In the genomic region with DNA sequence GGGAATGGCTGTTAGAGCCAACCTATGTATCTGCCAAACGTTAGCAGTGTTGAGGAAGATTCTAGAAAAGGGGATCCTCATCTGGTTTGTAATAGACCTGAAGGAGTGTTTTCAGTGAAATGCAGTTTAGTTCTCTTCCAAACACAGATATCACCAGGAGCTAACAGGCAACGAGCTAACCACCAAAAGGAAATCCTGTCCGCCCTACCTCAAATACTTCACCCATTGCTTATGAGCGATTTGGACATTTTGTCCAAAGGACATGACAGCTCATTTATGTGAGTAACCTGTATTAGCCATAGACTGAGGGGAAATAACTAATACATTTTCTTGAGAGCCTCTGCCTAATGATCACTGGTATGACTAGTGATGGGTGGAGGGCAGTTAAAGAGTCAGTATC, we compare ENCODE assay signal across 1 cellular context.
TF ChIP-seq lines count a peak whose summit lies in the region.

No MANE protein-coding gene starts in this region.

TF ChIP-seq in HepG2, 621 proteins besides CTCF, POLR2A, EP300 and RAD21 (continued from another document):
- 0 out of 2 replicates have a peak, but pooled peaks have one; percentile 20 for TF ChIP-seq JUN (CRISPR knock-in tag; IDR thresholded peaks at IDR 0.05)
- TF ChIP-seq, protein P1, sequence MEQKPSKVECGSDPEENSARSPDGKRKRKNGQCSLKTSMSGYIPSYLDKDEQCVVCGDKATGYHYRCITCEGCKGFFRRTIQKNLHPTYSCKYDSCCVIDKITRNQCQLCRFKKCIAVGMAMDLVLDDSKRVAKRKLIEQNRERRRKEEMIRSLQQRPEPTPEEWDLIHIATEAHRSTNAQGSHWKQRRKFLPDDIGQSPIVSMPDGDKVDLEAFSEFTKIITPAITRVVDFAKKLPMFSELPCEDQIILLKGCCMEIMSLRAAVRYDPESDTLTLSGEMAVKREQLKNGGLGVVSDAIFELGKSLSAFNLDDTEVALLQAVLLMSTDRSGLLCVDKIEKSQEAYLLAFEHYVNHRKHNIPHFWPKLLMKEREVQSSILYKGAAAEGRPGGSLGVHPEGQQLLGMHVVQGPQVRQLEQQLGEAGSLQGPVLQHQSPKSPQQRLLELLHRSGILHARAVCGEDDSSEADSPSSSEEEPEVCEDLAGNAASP (CRISPR knock-in tag; IDR thresholded peaks at IDR 0.05; ENCODE audit: borderline replicate concordance) = no peak
- no peak for TF ChIP-seq ZNF501 (CRISPR knock-in tag; IDR thresholded peaks at IDR 0.05)
- no peak for TF ChIP-seq RFX1 (IDR thresholded peaks at IDR 0.05)
- no peak for TF ChIP-seq ZNF552 (CRISPR knock-in tag; IDR thresholded peaks at IDR 0.05; ENCODE audit: borderline replicate concordance)
- no peak for TF ChIP-seq KDM6A (CRISPR knock-in tag; IDR thresholded peaks at IDR 0.05; ENCODE audit: low read depth)
- TF ChIP-seq, protein P2, sequence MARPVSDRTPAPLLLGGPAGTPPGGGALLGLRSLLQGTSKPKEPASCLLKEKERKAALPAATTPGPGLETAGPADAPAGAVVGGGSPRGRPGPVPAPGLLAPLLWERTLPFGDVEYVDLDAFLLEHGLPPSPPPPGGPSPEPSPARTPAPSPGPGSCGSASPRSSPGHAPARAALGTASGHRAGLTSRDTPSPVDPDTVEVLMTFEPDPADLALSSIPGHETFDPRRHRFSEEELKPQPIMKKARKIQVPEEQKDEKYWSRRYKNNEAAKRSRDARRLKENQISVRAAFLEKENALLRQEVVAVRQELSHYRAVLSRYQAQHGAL (CRISPR knock-in tag; IDR thresholded peaks at IDR 0.05; ENCODE audit: not compliant biosample characterization) = no peak
- TF ChIP-seq, protein P3, sequence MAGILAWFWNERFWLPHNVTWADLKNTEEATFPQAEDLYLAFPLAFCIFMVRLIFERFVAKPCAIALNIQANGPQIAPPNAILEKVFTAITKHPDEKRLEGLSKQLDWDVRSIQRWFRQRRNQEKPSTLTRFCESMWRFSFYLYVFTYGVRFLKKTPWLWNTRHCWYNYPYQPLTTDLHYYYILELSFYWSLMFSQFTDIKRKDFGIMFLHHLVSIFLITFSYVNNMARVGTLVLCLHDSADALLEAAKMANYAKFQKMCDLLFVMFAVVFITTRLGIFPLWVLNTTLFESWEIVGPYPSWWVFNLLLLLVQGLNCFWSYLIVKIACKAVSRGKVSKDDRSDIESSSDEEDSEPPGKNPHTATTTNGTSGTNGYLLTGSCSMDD (CRISPR knock-in tag; IDR thresholded peaks at IDR 0.05) = no peak
- TF ChIP-seq ZFP82 (CRISPR knock-in tag; IDR thresholded peaks at IDR 0.05; ENCODE audit: borderline replicate concordance) = 0 out of 2 replicates have a peak, but pooled peaks have one; percentile 1
- TF ChIP-seq SALL2 (CRISPR knock-in tag; IDR thresholded peaks at IDR 0.05) = no peak
- TF ChIP-seq ZNF235 (CRISPR knock-in tag; IDR thresholded peaks at IDR 0.05; ENCODE audit: borderline replicate concordance) = no peak
- 0 out of 2 replicates have a peak, but pooled peaks have one; percentile 38 for TF ChIP-seq ARNTL (CRISPR knock-in tag; IDR thresholded peaks at IDR 0.05)
- no peak for TF ChIP-seq SKI (IDR thresholded peaks at IDR 0.05; ENCODE audit: partially characterized antibody)
- TF ChIP-seq, protein P4, sequence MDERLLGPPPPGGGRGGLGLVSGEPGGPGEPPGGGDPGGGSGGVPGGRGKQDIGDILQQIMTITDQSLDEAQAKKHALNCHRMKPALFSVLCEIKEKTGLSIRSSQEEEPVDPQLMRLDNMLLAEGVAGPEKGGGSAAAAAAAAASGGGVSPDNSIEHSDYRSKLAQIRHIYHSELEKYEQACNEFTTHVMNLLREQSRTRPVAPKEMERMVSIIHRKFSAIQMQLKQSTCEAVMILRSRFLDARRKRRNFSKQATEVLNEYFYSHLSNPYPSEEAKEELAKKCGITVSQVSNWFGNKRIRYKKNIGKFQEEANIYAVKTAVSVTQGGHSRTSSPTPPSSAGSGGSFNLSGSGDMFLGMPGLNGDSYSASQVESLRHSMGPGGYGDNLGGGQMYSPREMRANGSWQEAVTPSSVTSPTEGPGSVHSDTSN (CRISPR knock-in tag; IDR thresholded peaks at IDR 0.05) = no peak
- no peak for TF ChIP-seq PAF1 (CRISPR knock-in tag; IDR thresholded peaks at IDR 0.05)
- TF ChIP-seq TBL1XR1 (IDR thresholded peaks at IDR 0.05; ENCODE audit: borderline replicate concordance, low read length, partially characterized antibody) = no peak
- no peak for TF ChIP-seq ZNF367 (CRISPR knock-in tag; IDR thresholded peaks at IDR 0.05; ENCODE audit: borderline replicate concordance)
- TF ChIP-seq, protein P5, sequence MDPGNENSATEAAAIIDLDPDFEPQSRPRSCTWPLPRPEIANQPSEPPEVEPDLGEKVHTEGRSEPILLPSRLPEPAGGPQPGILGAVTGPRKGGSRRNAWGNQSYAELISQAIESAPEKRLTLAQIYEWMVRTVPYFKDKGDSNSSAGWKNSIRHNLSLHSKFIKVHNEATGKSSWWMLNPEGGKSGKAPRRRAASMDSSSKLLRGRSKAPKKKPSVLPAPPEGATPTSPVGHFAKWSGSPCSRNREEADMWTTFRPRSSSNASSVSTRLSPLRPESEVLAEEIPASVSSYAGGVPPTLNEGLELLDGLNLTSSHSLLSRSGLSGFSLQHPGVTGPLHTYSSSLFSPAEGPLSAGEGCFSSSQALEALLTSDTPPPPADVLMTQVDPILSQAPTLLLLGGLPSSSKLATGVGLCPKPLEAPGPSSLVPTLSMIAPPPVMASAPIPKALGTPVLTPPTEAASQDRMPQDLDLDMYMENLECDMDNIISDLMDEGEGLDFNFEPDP (CRISPR knock-in tag; conservative IDR thresholded peaks at IDR 0.05) = no peak
- TF ChIP-seq ZNF773 (CRISPR knock-in tag; IDR thresholded peaks at IDR 0.05; ENCODE audit: borderline replicate concordance) = no peak
- TF ChIP-seq SP1 (IDR thresholded peaks at IDR 0.05) = no peak
- TF ChIP-seq SP1 (CRISPR knock-in tag; IDR thresholded peaks at IDR 0.05) = no peak
- no peak for TF ChIP-seq MAFF (IDR thresholded peaks at IDR 0.05; ENCODE audit: low read depth, low read length)
- TF ChIP-seq HOXA7 (CRISPR knock-in tag; IDR thresholded peaks at IDR 0.05) = no peak
- no peak for TF ChIP-seq ZNF383 (CRISPR knock-in tag; IDR thresholded peaks at IDR 0.05; ENCODE audit: borderline replicate concordance)
- TF ChIP-seq, protein P6, sequence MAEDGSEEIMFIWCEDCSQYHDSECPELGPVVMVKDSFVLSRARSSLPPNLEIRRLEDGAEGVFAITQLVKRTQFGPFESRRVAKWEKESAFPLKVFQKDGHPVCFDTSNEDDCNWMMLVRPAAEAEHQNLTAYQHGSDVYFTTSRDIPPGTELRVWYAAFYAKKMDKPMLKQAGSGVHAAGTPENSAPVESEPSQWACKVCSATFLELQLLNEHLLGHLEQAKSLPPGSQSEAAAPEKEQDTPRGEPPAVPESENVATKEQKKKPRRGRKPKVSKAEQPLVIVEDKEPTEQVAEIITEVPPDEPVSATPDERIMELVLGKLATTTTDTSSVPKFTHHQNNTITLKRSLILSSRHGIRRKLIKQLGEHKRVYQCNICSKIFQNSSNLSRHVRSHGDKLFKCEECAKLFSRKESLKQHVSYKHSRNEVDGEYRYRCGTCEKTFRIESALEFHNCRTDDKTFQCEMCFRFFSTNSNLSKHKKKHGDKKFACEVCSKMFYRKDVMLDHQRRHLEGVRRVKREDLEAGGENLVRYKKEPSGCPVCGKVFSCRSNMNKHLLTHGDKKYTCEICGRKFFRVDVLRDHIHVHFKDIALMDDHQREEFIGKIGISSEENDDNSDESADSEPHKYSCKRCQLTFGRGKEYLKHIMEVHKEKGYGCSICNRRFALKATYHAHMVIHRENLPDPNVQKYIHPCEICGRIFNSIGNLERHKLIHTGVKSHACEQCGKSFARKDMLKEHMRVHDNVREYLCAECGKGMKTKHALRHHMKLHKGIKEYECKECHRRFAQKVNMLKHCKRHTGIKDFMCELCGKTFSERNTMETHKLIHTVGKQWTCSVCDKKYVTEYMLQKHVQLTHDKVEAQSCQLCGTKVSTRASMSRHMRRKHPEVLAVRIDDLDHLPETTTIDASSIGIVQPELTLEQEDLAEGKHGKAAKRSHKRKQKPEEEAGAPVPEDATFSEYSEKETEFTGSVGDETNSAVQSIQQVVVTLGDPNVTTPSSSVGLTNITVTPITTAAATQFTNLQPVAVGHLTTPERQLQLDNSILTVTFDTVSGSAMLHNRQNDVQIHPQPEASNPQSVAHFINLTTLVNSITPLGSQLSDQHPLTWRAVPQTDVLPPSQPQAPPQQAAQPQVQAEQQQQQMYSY (CRISPR knock-in tag; IDR thresholded peaks at IDR 0.05) = 0 out of 2 replicates have a peak, but pooled peaks have one; percentile 35
- TF ChIP-seq FOXJ3 (CRISPR knock-in tag; IDR thresholded peaks at IDR 0.05; ENCODE audit: borderline replicate concordance) = no peak
- TF ChIP-seq, protein P7, sequence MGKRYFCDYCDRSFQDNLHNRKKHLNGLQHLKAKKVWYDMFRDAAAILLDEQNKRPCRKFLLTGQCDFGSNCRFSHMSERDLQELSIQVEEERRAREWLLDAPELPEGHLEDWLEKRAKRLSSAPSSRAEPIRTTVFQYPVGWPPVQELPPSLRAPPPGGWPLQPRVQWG (CRISPR knock-in tag; IDR thresholded peaks at IDR 0.05; ENCODE audit: borderline replicate concordance, low read depth) = no peak
- TF ChIP-seq PHF20 (CRISPR knock-in tag; IDR thresholded peaks at IDR 0.05) = peak; percentile 6; the same call in 1 of the 2 replicates
- TF ChIP-seq, protein P8, sequence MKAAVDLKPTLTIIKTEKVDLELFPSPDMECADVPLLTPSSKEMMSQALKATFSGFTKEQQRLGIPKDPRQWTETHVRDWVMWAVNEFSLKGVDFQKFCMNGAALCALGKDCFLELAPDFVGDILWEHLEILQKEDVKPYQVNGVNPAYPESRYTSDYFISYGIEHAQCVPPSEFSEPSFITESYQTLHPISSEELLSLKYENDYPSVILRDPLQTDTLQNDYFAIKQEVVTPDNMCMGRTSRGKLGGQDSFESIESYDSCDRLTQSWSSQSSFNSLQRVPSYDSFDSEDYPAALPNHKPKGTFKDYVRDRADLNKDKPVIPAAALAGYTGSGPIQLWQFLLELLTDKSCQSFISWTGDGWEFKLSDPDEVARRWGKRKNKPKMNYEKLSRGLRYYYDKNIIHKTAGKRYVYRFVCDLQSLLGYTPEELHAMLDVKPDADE (CRISPR knock-in tag; IDR thresholded peaks at IDR 0.05) = no peak
- TF ChIP-seq, protein P9, sequence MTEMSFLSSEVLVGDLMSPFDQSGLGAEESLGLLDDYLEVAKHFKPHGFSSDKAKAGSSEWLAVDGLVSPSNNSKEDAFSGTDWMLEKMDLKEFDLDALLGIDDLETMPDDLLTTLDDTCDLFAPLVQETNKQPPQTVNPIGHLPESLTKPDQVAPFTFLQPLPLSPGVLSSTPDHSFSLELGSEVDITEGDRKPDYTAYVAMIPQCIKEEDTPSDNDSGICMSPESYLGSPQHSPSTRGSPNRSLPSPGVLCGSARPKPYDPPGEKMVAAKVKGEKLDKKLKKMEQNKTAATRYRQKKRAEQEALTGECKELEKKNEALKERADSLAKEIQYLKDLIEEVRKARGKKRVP (CRISPR knock-in tag; IDR thresholded peaks at IDR 0.05) = no peak
- peak; percentile 36; the same call in 1 of the 2 replicates for TF ChIP-seq MIER3 (CRISPR knock-in tag; IDR thresholded peaks at IDR 0.05; ENCODE audit: borderline replicate concordance)
- 0 out of 2 replicates have a peak, but pooled peaks have one; percentile 14 for TF ChIP-seq ZNF615 (CRISPR knock-in tag; IDR thresholded peaks at IDR 0.05; ENCODE audit: borderline replicate concordance)
- TF ChIP-seq ZNF839 (CRISPR knock-in tag; IDR thresholded peaks at IDR 0.05; ENCODE audit: borderline replicate concordance) = no peak
- TF ChIP-seq ZNF263 (CRISPR knock-in tag; IDR thresholded peaks at IDR 0.05) = no peak
- 0 out of 2 replicates have a peak, but pooled peaks have one; percentile 50 for TF ChIP-seq SSRP1 (CRISPR knock-in tag; IDR thresholded peaks at IDR 0.05)
